In the genomic region with DNA sequence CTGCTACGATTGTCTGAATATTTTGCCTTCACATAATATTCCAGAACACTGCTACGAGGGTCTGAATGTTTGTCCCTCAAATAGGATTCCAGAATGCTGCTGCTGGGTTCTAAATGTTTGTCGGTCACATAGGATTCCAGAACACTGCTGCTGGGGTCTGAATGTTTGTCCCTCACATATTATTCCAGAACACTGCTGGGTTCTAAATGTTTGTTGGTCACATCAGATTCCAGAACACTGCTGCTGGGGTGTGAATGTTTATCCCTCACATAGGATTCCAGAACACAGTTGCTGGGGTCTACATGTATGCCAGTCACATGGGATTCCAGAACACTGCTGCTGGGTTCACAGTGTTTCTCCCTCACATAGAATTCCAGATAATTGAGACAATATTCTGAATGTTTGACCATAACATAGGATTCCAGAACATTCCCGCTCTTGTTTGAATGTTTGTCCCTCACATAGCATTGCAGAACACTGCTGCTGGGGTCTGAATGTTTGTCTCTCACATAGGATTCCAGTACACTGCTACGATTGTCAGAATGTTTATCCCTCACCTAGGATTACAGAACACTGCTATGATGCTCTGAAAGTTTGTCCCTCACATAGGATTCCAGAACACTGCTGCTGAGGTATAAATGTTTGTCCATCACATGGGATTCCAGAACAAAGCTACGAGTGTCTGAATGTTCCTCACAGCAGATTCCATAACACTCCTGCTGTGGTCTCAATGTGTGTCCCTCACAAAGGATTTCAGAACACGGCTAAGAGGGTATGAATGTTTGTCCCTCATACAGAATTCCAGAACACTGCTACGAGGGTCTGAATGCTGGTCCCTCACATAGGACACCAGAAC, we compare ENCODE assay signal across 26 cellular contexts.
"Had no signal": no experiment of that assay in that cellular context is flagged by ENCODE, and none has a peak within 500 bp of the region (broad histone marks: within the 10 kb centered on the region; RNA-seq: fewer than 3 reads in every experiment).

No MANE protein-coding gene starts in this region.

- H3K36me3 ChIP-seq: left lung, neural progenitor cell, neutrophil, stomach, tibial nerve, uterus had no signal

- H3K4me3 ChIP-seq: left lung, lung, neural progenitor cell, skin epidermis, stomach, tibial nerve, uterus had no signal

- H3K27me3 ChIP-seq: left lung, neutrophil, stomach, tibial nerve, uterus had no signal

- FAIRE-seq: islet of Langerhans, kidney had no signal

- DNase-seq: hippocampal formation; immature natural killer cell; kidney; left lung; naive B cell; natural killer cell; nephron progenitor cell; occipital lobe; right cardiac atrium; stimulated activated CD4-positive, alpha-beta T cell treated with anti-CD3 and anti-CD28 coated beads, Interleukin-12 subunit alpha, Interleukin-12 subunit beta, amount 100 ng/mL, for 4 hours; stimulated activated CD4-positive, alpha-beta T cell treated with anti-CD3 and anti-CD28 coated beads, Interleukin-15, amount 100 ng/mL, for 24 hours; stimulated activated CD4-positive, alpha-beta T cell treated with anti-CD3 and anti-CD28 coated beads, Interleukin-2, amount 100 ng/mL, for 24 hours; stimulated activated CD4-positive, alpha-beta T cell treated with anti-CD3 and anti-CD28 coated beads, Interleukin-4, amount 100 ng/mL, for 1 hour; stimulated activated naive B cell treated with anti-CD40 and anti-IgM and Interleukin-4, amounts not matched to agents 10 μg/mL and 1 μg/mL and 100 μg/mL, for 72 hours; stimulated activated naive CD8-positive, alpha-beta T cell treated with anti-CD3 and anti-CD28 coated beads, Interleukin-15, Interleukin-2, amounts not matched to agents 100 U/mL and 50 U/mL, for 24 hours; stomach; uterus had no signal

- H3K27ac ChIP-seq: left lung, neural progenitor cell, neutrophil, parathyroid adenoma, skin epidermis, stomach, tibial nerve, uterus had no signal

- H3K4me1 ChIP-seq: left lung, neural progenitor cell, parathyroid adenoma, stomach, tibial nerve, uterus had no signal

- H3K27me3 Mint-ChIP-seq: memory B cell; naive B cell; stimulated activated naive B cell treated with anti-CD40 and anti-IgM and Interleukin-4, amounts not matched to agents 10 μg/mL and 1 μg/mL and 100 μg/mL, for 72 hours; type B pancreatic cell had no signal

- H3K4me3 Mint-ChIP-seq: immature natural killer cell; memory B cell; naive B cell; natural killer cell; nephron progenitor cell; neural progenitor cell; stimulated activated naive B cell treated with anti-CD40 and anti-IgM and Interleukin-4, amounts not matched to agents 10 μg/mL and 1 μg/mL and 100 μg/mL, for 72 hours; type B pancreatic cell had no signal

- H3K36me3 Mint-ChIP-seq: type B pancreatic cell had no signal

- H3K27ac Mint-ChIP-seq: immature natural killer cell; memory B cell; naive B cell; natural killer cell; nephron progenitor cell; neural progenitor cell; stimulated activated naive B cell treated with anti-CD40 and anti-IgM and Interleukin-4, amounts not matched to agents 10 μg/mL and 1 μg/mL and 100 μg/mL, for 72 hours; type B pancreatic cell had no signal

- H3K79me2 ChIP-seq: parathyroid adenoma had no signal

- H3K4me1 Mint-ChIP-seq: immature natural killer cell; memory B cell; naive B cell; natural killer cell; nephron progenitor cell; neural progenitor cell; stimulated activated naive B cell treated with anti-CD40 and anti-IgM and Interleukin-4, amounts not matched to agents 10 μg/mL and 1 μg/mL and 100 μg/mL, for 72 hours had no signal

- H3K4me2 ChIP-seq: neural progenitor cell had no signal

- H2AFZ ChIP-seq: neural progenitor cell, parathyroid adenoma had no signal

- ATAC-seq: left lung; natural killer cell; right cardiac atrium; stimulated activated naive B cell treated with anti-CD40 and anti-IgM and Interleukin-4, amounts not matched to agents 10 μg/mL and 1 μg/mL and 100 μg/mL, for 72 hours; stimulated activated naive CD8-positive, alpha-beta T cell treated with anti-CD3 and anti-CD28 coated beads, Interleukin-15, Interleukin-2, amounts not matched to agents 100 U/mL and 50 U/mL, for 24 hours had no signal

- H3K9ac ChIP-seq: neural progenitor cell, parathyroid adenoma had no signal
